In the genomic region with DNA sequence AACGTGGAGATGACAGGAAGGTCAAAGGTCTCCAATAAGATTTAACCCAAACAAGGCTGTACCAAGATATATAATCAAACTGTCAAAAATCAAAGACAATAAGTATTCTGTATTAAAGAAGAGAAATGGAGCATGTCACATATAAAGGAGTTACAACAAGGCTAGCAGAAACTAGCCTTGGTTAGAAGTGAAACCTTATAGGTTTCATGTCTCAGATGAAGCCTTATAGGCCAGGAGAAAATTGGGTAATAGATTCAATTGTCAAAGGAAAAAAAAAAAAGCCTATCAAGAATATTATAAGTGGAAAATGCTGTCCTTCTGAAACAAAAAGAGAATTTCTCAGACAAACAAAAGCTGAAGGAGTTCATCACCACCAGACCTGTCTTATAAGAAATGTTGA, we compare ENCODE assay signal across 3 cellular contexts.
"Had no signal": no experiment of that assay in that cellular context is flagged by ENCODE, and none has a peak within 500 bp of the region (broad histone marks: within the 10 kb centered on the region; RNA-seq: fewer than 3 reads in every experiment).

No MANE protein-coding gene starts in this region.

- ATAC-seq: GM12878 had no signal

- H3K4me3 ChIP-seq: GM12878 had no signal

- DNase-seq: GDM1, GF-D8 had no signal
